25 cellular contexts compared by ENCODE assay signal in genomic region chrX:52425710-52426245, GRCh38. TPM values are rescaled to one million over a fixed set of nuclear protein-coding genes. Genes with fewer than 3 reads are reported as not detected.
A peak's percentile ranks its signal among the peaks of the same experiment; 100 is the strongest.
DNase-seq lines count a peak whose midpoint lies in the region; ATAC-seq and TF ChIP-seq lines count a peak whose summit lies in the region.
"Had no signal": no experiment of that assay in that cellular context is flagged by ENCODE, and none has a peak within 500 bp of the region (broad histone marks: within the 10 kb centered on the region; RNA-seq: fewer than 3 reads in every experiment).

No MANE protein-coding gene starts in this region.

- intact Hi-C loops in PC-3 (cut with micrococcal nuclease) = no loop called here

- H3K27me3 Mint-ChIP-seq in activated T-cell treated with anti-CD3 and anti-CD28 coated beads, Interleukin-2, amount 50 U/mL, for 72 hours (ENCODE audit: low read depth) = peaks cover 18% of the 10 kb centered on the region
- H3K27me3 Mint-ChIP-seq: effector memory CD8-positive, alpha-beta T cell had no signal

- in situ Hi-C loops in GM23248 (cut with MboI) (no loop called here), astrocyte of the spinal cord (cut with HindIII; ENCODE audit: low sequenced_read_pairs) (no loop called here)

- H3K4me1 Mint-ChIP-seq in activated T-cell treated with anti-CD3 and anti-CD28 coated beads, Interleukin-2, amount 50 U/mL, for 72 hours (ENCODE audit: low read depth) = no peaks in the 10 kb centered on the region

- H3K36me3 Mint-ChIP-seq in activated T-cell treated with anti-CD3 and anti-CD28 coated beads, Interleukin-2, amount 50 U/mL, for 72 hours (ENCODE audit: insufficient read depth in 2 of 2) = no peaks in the 10 kb centered on the region

- H3F3A ChIP-seq in GM23248 (ENCODE audit: insufficient read depth) (peaks cover 6% of the 10 kb centered on the region; the same call in 1 of the 2 replicates), PC-3 (ENCODE audit: low read length, unreplicated experiment) (no peaks in the 10 kb centered on the region)

- no peaks in the 10 kb centered on the region for H3K79me2 ChIP-seq in GM23248 (ENCODE audit: insufficient read depth)
- H3K79me2 ChIP-seq in PC-3 (ENCODE audit: low read length) = no peaks in the 10 kb centered on the region
- H3K79me2 ChIP-seq: hepatocyte had no signal

- H3K9me3 Mint-ChIP-seq in activated T-cell treated with anti-CD3 and anti-CD28 coated beads, Interleukin-2, amount 50 U/mL, for 72 hours = no peaks in the 10 kb centered on the region
- H3K9me3 Mint-ChIP-seq: activated naive CD4-positive, alpha-beta T cell treated with anti-CD3 and anti-CD28 coated beads for 36 hours; activated T-cell treated with anti-CD3 and anti-CD28 coated beads, Interleukin-2, amount 50 U/mL, for 24 hours; effector memory CD8-positive, alpha-beta T cell had no signal

- no peak overlapping the region for H3K4me2 ChIP-seq in GM23248 (ENCODE audit: unreplicated experiment)
- H3K4me2 ChIP-seq in PC-3 (ENCODE audit: low read length) = no peak overlapping the region
- H3K4me2 ChIP-seq: hepatocyte had no signal

- WGBS in GM23248 (ENCODE audit: low coverage in 1 of 2, low lambda C conversion rate in 2 of 2, missing lambda C conversion rate in 2 of 2), 2 experiments = 0 to 50% methylated on average over 1 to 4 of the region's 4 CpGs

- H3K4me3 Mint-ChIP-seq in activated T-cell treated with anti-CD3 and anti-CD28 coated beads, Interleukin-2, amount 50 U/mL, for 72 hours = no peak overlapping the region
- H3K4me3 Mint-ChIP-seq: activated CD8-positive, alpha-beta T cell treated with anti-CD3 and anti-CD28 coated beads, Interleukin-2, amount 10 ng/mL, durations not matched to agents 7 days and 5 days; activated naive CD4-positive, alpha-beta T cell treated with anti-CD3 and anti-CD28 coated beads for 36 hours; activated T-cell treated with anti-CD3 and anti-CD28 coated beads, Interleukin-2, amount 50 U/mL, for 24 hours; effector memory CD8-positive, alpha-beta T cell had no signal

- DNase-seq in AG08395 (ENCODE audit: low spot score) = peak; percentile 9
- peak; percentile 29 for DNase-seq in GM23248
- peak; percentile 0 for DNase-seq in astrocyte of the spinal cord (ENCODE audit: low read depth, low spot score)
- peak; percentile 11 for DNase-seq in hepatic stellate cell (ENCODE audit: low spot score)
- DNase-seq in activated T-cell treated with anti-CD3 and anti-CD28 coated beads, Interleukin-2, amount 50 U/mL, for 72 hours = no peak
- no peak for DNase-seq in DMS53 treated with DMSO at 0.1 percent for 48 hours (lab: John Stamatoyannopoulos, UW; ENCODE audit: unreplicated experiment)
- DNase-seq in PC-3 = no peak
- DNase-seq: activated CD8-positive, alpha-beta T cell treated with anti-CD3 and anti-CD28 coated beads, Interleukin-2, amount 10 ng/mL, durations not matched to agents 7 days and 5 days; activated naive CD4-positive, alpha-beta T cell treated with anti-CD3 and anti-CD28 coated beads for 36 hours; activated T-cell treated with anti-CD3 and anti-CD28 coated beads, Interleukin-2, amount 50 U/mL, for 24 hours; DMS153; effector memory CD8-positive, alpha-beta T cell; H7; lower lobe of right lung; NCI-H1417; NCI-H2107; NCI-H510A treated with DMSO at 0.1 percent for 48 hours; occipital lobe; uterus had no signal

- H3K4me1 ChIP-seq in GM23248 (ENCODE audit: insufficient read depth) = peaks cover 32% of the 10 kb centered on the region
- no peaks in the 10 kb centered on the region; the same call in 1 of the 2 replicates for H3K4me1 ChIP-seq in PC-3 (ENCODE audit: insufficient read depth, low read length)
- H3K4me1 ChIP-seq: ascending aorta, lower lobe of right lung, right atrium auricular region, uterus had no signal

- no peak for TF ChIP-seq CTCF in astrocyte of the spinal cord (IDR thresholded peaks at IDR 0.05; ENCODE audit: low read depth, low read length)
- TF ChIP-seq CTCF in PC-3 (conservative IDR thresholded peaks at IDR 0.05; ENCODE audit: low read depth, low read length) = no peak

- POLR2A ChIA-PET in PC-3 (lab: Charles Lee; ENCODE audit: unreplicated experiment) = no interaction called here

- BruUV-seq in PC-3 (replicated peaks; lab: Mats Ljungman, UMichigan) = no TSS peak

- H3K27ac Mint-ChIP-seq in activated T-cell treated with anti-CD3 and anti-CD28 coated beads, Interleukin-2, amount 50 U/mL, for 72 hours = no peak overlapping the region
- H3K27ac Mint-ChIP-seq: activated CD8-positive, alpha-beta T cell treated with anti-CD3 and anti-CD28 coated beads, Interleukin-2, amount 10 ng/mL, durations not matched to agents 7 days and 5 days; activated naive CD4-positive, alpha-beta T cell treated with anti-CD3 and anti-CD28 coated beads for 36 hours; activated T-cell treated with anti-CD3 and anti-CD28 coated beads, Interleukin-2, amount 50 U/mL, for 24 hours; effector memory CD8-positive, alpha-beta T cell had no signal

- H3K27ac ChIP-seq in GM23248 (no peak overlapping the region; the same call in 1 of the 2 replicates), PC-3 (ENCODE audit: low read length) (no peak overlapping the region)
- H3K27ac ChIP-seq: ascending aorta, hepatocyte, lower lobe of right lung, right atrium auricular region, RWPE1, uterus had no signal

- H3K36me3 ChIP-seq in GM23248 (ENCODE audit: low read depth) (no peaks in the 10 kb centered on the region), PC-3 (ENCODE audit: low read depth, low read length) (no peaks in the 10 kb centered on the region)
- H3K36me3 ChIP-seq: ascending aorta, lower lobe of right lung, right atrium auricular region, uterus had no signal

- CTCF ChIA-PET in PC-3 (lab: Charles Lee) = no interaction called here

- no peaks in the 10 kb centered on the region for H3K27me3 ChIP-seq in GM23248 (replicated peaks; ENCODE audit: insufficient read depth)
- H3K27me3 ChIP-seq in PC-3 (ENCODE audit: low read length) = peaks cover 9% of the 10 kb centered on the region
- H3K27me3 ChIP-seq: ascending aorta, hepatocyte, right atrium auricular region, uterus had no signal

- ATAC-seq in activated T-cell treated with anti-CD3 and anti-CD28 coated beads, Interleukin-2, amount 50 U/mL, for 72 hours (replicated peaks in 1 of 2) = no peak
- ATAC-seq in GM21619 (IDR thresholded peaks at IDR 0.05; ENCODE audit: unreplicated experiment) (no peak), PC-3 (no peak)
- ATAC-seq: activated CD8-positive, alpha-beta T cell treated with anti-CD3 and anti-CD28 coated beads, Interleukin-2, amount 10 ng/mL, durations not matched to agents 7 days and 5 days; effector memory CD8-positive, alpha-beta T cell; lower lobe of right lung had no signal

- H3K9ac ChIP-seq in GM23248 (no peak overlapping the region), PC-3 (ENCODE audit: low read length) (no peak overlapping the region)

- no peak overlapping the region for H3K4me3 ChIP-seq in GM23248
- H3K4me3 ChIP-seq in astrocyte of the spinal cord (ENCODE audit: low read depth, low read length) = no peak overlapping the region
- no peak overlapping the region for H3K4me3 ChIP-seq in PC-3 (ENCODE audit: low read length)
- H3K4me3 ChIP-seq: ascending aorta, hepatocyte, lower lobe of right lung, right atrium auricular region, uterus had no signal

- H2AFZ ChIP-seq in GM23248 (no peak overlapping the region), PC-3 (ENCODE audit: low read length) (no peak overlapping the region)
- H2AFZ ChIP-seq: hepatocyte had no signal

- H3K9me3 ChIP-seq in GM23248 (ENCODE audit: low read depth) (no peaks in the 10 kb centered on the region), PC-3 (ENCODE audit: low read length) (no peaks in the 10 kb centered on the region)
- H3K9me3 ChIP-seq: ascending aorta, lower lobe of right lung, right atrium auricular region, uterus had no signal

- H3K9me2 ChIP-seq in GM23248 (ENCODE audit: insufficient read depth) (no peaks in the 10 kb centered on the region), PC-3 (replicated peaks; ENCODE audit: low read length) (no peaks in the 10 kb centered on the region)

- H4K20me1 ChIP-seq in GM23248 (ENCODE audit: insufficient read depth) = no peaks in the 10 kb centered on the region
- H4K20me1 ChIP-seq in PC-3 (ENCODE audit: low read length) = no peaks in the 10 kb centered on the region

RNA-seq across cellular contexts. Expression of gene XAGE2, which starts 57.0 kb away (rescaled TPM):
- total RNA-seq in GM23248 (2014; rRNA removed; shearing (Covaris generic)) = not detected in 2 replicates
- not detected in 2 replicates for polyA plus RNA-seq in GM23248 (2016; fragmentation: Nextera tagmentation; extraction: Ambion mirVana)
- not detected for total RNA-seq in activated T-cell treated with anti-CD3 and anti-CD28 coated beads, Interleukin-2, amount 50 U/mL, for 72 hours
- not detected in 2 replicates for total RNA-seq in PC-3 (2014; rRNA removed)
- total RNA-seq: activated CD8-positive, alpha-beta T cell treated with anti-CD3 and anti-CD28 coated beads, Interleukin-2, amount 10 ng/mL, durations not matched to agents 7 days and 5 days; activated naive CD4-positive, alpha-beta T cell treated with anti-CD3 and anti-CD28 coated beads for 36 hours; ascending aorta; H7; occipital lobe; right atrium auricular region; subcutaneous adipose tissue; uterus had no signal

Comparison
In these comparisons a context has a peak if more than half of its experiments do, and no peak if none do; other contexts are left out.
1. DNase-seq: peak in AG08395 (single experiment), GM23248 (single experiment), astrocyte of the spinal cord (single experiment) and hepatic stellate cell (single experiment); none in activated T-cell treated with anti-CD3 and anti-CD28 coated beads, Interleukin-2, amount 50 U/mL, for 72 hours (0 of 2), DMS53 treated with DMSO at 0.1 percent for 48 hours (single experiment) and PC-3 (single experiment).